Comparison of ENCODE assay signal across 8 cellular contexts in genomic region chr18:3012920-3013810, GRCh38. TPM values are rescaled to one million over a fixed set of nuclear protein-coding genes. Genes with fewer than 3 reads are reported as not detected.
A peak's percentile ranks its signal among the peaks of the same experiment; 100 is the strongest.
DNase-seq lines count a peak whose midpoint lies in the region; ATAC-seq and TF ChIP-seq lines count a peak whose summit lies in the region.

Gene LPIN2 (minus strand): TSS chr18:3013144. CDS start chr18:2960840, 52,304 bp downstream.

- H3K4me1 Mint-ChIP-seq in activated T-helper 2 cell treated with anti-CD3 and anti-CD28 coated beads, Interferon-gamma antibody, Interleukin-2, Interleukin-4, amounts not matched to agents 10 μg/mL and 5 μg/mL and 100 μg/mL, durations not matched to agents 14 hours and 24 hours and 36 hours (ENCODE audit: low read depth), result peaks cover 58% of the 10 kb centered on the region
- H3K4me1 Mint-ChIP-seq in naive thymus-derived CD8-positive, alpha-beta T cell, result peaks cover 31 to 72% (median 63%) of the 10 kb centered on the region in 4 donors
- H3K4me1 Mint-ChIP-seq in stimulated activated naive B cell treated with anti-CD40 and anti-IgM and Interleukin-4, amounts not matched to agents 10 μg/mL and 1 μg/mL and 100 μg/mL, for 72 hours, result peaks cover 33 to 61% of the 10 kb centered on the region in 2 donors

- peak within 1 kb of the TSS; percentile 92 for H3K27ac Mint-ChIP-seq in activated T-helper 2 cell treated with anti-CD3 and anti-CD28 coated beads, Interferon-gamma antibody, Interleukin-2, Interleukin-4, amounts not matched to agents 10 μg/mL and 5 μg/mL and 100 μg/mL, durations not matched to agents 14 hours and 24 hours and 36 hours
- H3K27ac Mint-ChIP-seq in naive thymus-derived CD8-positive, alpha-beta T cell, result peak within 1 kb of the TSS; percentile 87 to 97 (median 96)
- peak within 1 kb of the TSS; percentile 94 for H3K27ac Mint-ChIP-seq in stimulated activated naive B cell treated with anti-CD40 and anti-IgM and Interleukin-4, amounts not matched to agents 10 μg/mL and 1 μg/mL and 100 μg/mL, for 72 hours

- H3K9me3 ChIP-seq in Loucy (ENCODE audit: insufficient read depth, low read depth, low read length) (no peaks in the 10 kb centered on the region), RWPE2 (ENCODE audit: severe bottlenecking) (no peaks in the 10 kb centered on the region)

- H3K36me3 Mint-ChIP-seq in activated T-helper 2 cell treated with anti-CD3 and anti-CD28 coated beads, Interferon-gamma antibody, Interleukin-2, Interleukin-4, amounts not matched to agents 10 μg/mL and 5 μg/mL and 100 μg/mL, durations not matched to agents 14 hours and 24 hours and 36 hours (ENCODE audit: low read depth), result peaks cover 35% of the 10 kb centered on the region
- H3K36me3 Mint-ChIP-seq in naive thymus-derived CD8-positive, alpha-beta T cell, result peaks cover 0 to 21% (median 2%) of the 10 kb centered on the region in 3 donors
- H3K36me3 Mint-ChIP-seq in stimulated activated naive B cell treated with anti-CD40 and anti-IgM and Interleukin-4, amounts not matched to agents 10 μg/mL and 1 μg/mL and 100 μg/mL, for 72 hours, result peaks cover 9 to 19% of the 10 kb centered on the region in 2 donors

- H3K4me1 ChIP-seq in Loucy (ENCODE audit: insufficient read depth, low read length, poor library complexity, severe bottlenecking), result peaks cover 75% of the 10 kb centered on the region
- peaks cover 21% of the 10 kb centered on the region for H3K4me1 ChIP-seq in RWPE2 (ENCODE audit: insufficient read depth, poor library complexity, severe bottlenecking)

- H3K79me2 ChIP-seq in Loucy (ENCODE audit: insufficient read depth, low read length), result peaks cover 44% of the 10 kb centered on the region

- H3K36me3 ChIP-seq in H7 (replicated peaks; ENCODE audit: control insufficient read depth, insufficient read depth, low read length) (peaks cover 1% of the 10 kb centered on the region), Loucy (ENCODE audit: insufficient read depth, low read length) (no peaks in the 10 kb centered on the region), RWPE2 (ENCODE audit: low read depth) (peaks cover 8% of the 10 kb centered on the region)

- H3K9me3 Mint-ChIP-seq in activated T-helper 2 cell treated with anti-CD3 and anti-CD28 coated beads, Interferon-gamma antibody, Interleukin-2, Interleukin-4, amounts not matched to agents 10 μg/mL and 5 μg/mL and 100 μg/mL, durations not matched to agents 14 hours and 24 hours and 36 hours, result no peaks in the 10 kb centered on the region
- no peaks in the 10 kb centered on the region for H3K9me3 Mint-ChIP-seq in naive thymus-derived CD8-positive, alpha-beta T cell
- H3K9me3 Mint-ChIP-seq in stimulated activated naive B cell treated with anti-CD40 and anti-IgM and Interleukin-4, amounts not matched to agents 10 μg/mL and 1 μg/mL and 100 μg/mL, for 72 hours, result no peaks in the 10 kb centered on the region

- POLR2A ChIA-PET in naive thymus-derived CD8-positive, alpha-beta T cell (lab: Charles Lee), result interaction anchor here (0.6 to 3.6 kb wide), 6 partner anchors 12 to 234 kb away, joined by 3 to 30 read pairs (median 4); partner anchors contain the start of gene MYL12A

- H2AFZ ChIP-seq in Loucy (ENCODE audit: low read length), result peak within 1 kb of the TSS; percentile 64

- no peaks in the 10 kb centered on the region for H3F3A ChIP-seq in Loucy (ENCODE audit: low read depth)

- intact Hi-C loops in activated T-helper 2 cell treated with anti-CD3 and anti-CD28 coated beads, Interferon-gamma antibody, Interleukin-2, Interleukin-4, amounts not matched to agents 10 μg/mL and 5 μg/mL and 100 μg/mL, durations not matched to agents 14 hours and 24 hours and 36 hours (cut with micrococcal nuclease), result loop anchor here (1.0 to 5.0 kb wide), 5 partner anchors 18 to 234 kb away; partner anchors contain the start of gene MYL12A

- peak within 1 kb of the TSS; percentile 67 for H3K4me3 ChIP-seq in H7 (ENCODE audit: insufficient read depth, low read depth, low read length)
- peak within 1 kb of the TSS; percentile 81 for H3K4me3 ChIP-seq in Loucy (ENCODE audit: low read length, poor library complexity, severe bottlenecking)
- peak within 1 kb of the TSS; percentile 97 for H3K4me3 ChIP-seq in RWPE2 (ENCODE audit: severe bottlenecking)
- peak within 1 kb of the TSS; percentile 62 for H3K4me3 ChIP-seq in fibroblast of mammary gland (ENCODE audit: control insufficient read depth, low read depth, low read length)

- H3K9ac ChIP-seq in Loucy (ENCODE audit: low read depth, low read length, poor library complexity, severe bottlenecking), result peak within 1 kb of the TSS; percentile 75

- no peaks in the 10 kb centered on the region for H3K27me3 ChIP-seq in H7 (ENCODE audit: control insufficient read depth, insufficient read depth, low read length)
- no peaks in the 10 kb centered on the region for H3K27me3 ChIP-seq in Loucy (ENCODE audit: insufficient read depth, low read length, poor library complexity, severe bottlenecking)
- no peaks in the 10 kb centered on the region for H3K27me3 ChIP-seq in RWPE2 (ENCODE audit: insufficient read depth, poor library complexity, severe bottlenecking)

- peak within 1 kb of the TSS; percentile 99 for H3K4me2 ChIP-seq in Loucy (ENCODE audit: low read depth, low read length, poor library complexity, severe bottlenecking)

- ATAC-seq in RWPE2 (ENCODE audit: low read depth), result peak; percentile 64
- peak; percentile 82 to 90 for ATAC-seq in naive thymus-derived CD8-positive, alpha-beta T cell
- peak; percentile 89 to 91 for ATAC-seq in stimulated activated naive B cell treated with anti-CD40 and anti-IgM and Interleukin-4, amounts not matched to agents 10 μg/mL and 1 μg/mL and 100 μg/mL, for 72 hours (replicated peaks)

- peaks cover 23% of the 10 kb centered on the region for H4K20me1 ChIP-seq in Loucy (ENCODE audit: insufficient read depth, low read length, poor library complexity, severe bottlenecking)

- H3K27ac ChIP-seq in RWPE2 (ENCODE audit: poor library complexity, severe bottlenecking), result peak within 1 kb of the TSS; percentile 62

- no peaks in the 10 kb centered on the region for H3K27me3 Mint-ChIP-seq in activated T-helper 2 cell treated with anti-CD3 and anti-CD28 coated beads, Interferon-gamma antibody, Interleukin-2, Interleukin-4, amounts not matched to agents 10 μg/mL and 5 μg/mL and 100 μg/mL, durations not matched to agents 14 hours and 24 hours and 36 hours (ENCODE audit: low read depth)
- H3K27me3 Mint-ChIP-seq in naive thymus-derived CD8-positive, alpha-beta T cell, result no peaks in the 10 kb centered on the region
- H3K27me3 Mint-ChIP-seq in stimulated activated naive B cell treated with anti-CD40 and anti-IgM and Interleukin-4, amounts not matched to agents 10 μg/mL and 1 μg/mL and 100 μg/mL, for 72 hours, result no peaks in the 10 kb centered on the region

- H3K4me3 Mint-ChIP-seq in activated T-helper 2 cell treated with anti-CD3 and anti-CD28 coated beads, Interferon-gamma antibody, Interleukin-2, Interleukin-4, amounts not matched to agents 10 μg/mL and 5 μg/mL and 100 μg/mL, durations not matched to agents 14 hours and 24 hours and 36 hours (ENCODE audit: low read depth), result peak within 1 kb of the TSS; percentile 97
- peak within 1 kb of the TSS; percentile 83 to 98 (median 93) for H3K4me3 Mint-ChIP-seq in naive thymus-derived CD8-positive, alpha-beta T cell
- H3K4me3 Mint-ChIP-seq in stimulated activated naive B cell treated with anti-CD40 and anti-IgM and Interleukin-4, amounts not matched to agents 10 μg/mL and 1 μg/mL and 100 μg/mL, for 72 hours, result peak within 1 kb of the TSS; percentile 86 to 91

- peak; percentile 97 for DNase-seq in ELF-1 (ENCODE audit: low read depth, low spot score)
- peak; percentile 98 for DNase-seq in H7
- peak; percentile 83 for DNase-seq in RWPE2 (ENCODE audit: low spot score)
- peak; percentile 96 for DNase-seq in activated T-helper 2 cell treated with anti-CD3 and anti-CD28 coated beads, Interferon-gamma antibody, Interleukin-2, Interleukin-4, amounts not matched to agents 10 μg/mL and 5 μg/mL and 100 μg/mL, durations not matched to agents 14 hours and 24 hours and 36 hours (ENCODE audit: low spot score)
- DNase-seq in fibroblast of mammary gland (ENCODE audit: low read depth), result peak; percentile 96
- peak; percentile 90 to 98 (median 97) for DNase-seq in naive thymus-derived CD8-positive, alpha-beta T cell
- DNase-seq in stimulated activated naive B cell treated with anti-CD40 and anti-IgM and Interleukin-4, amounts not matched to agents 10 μg/mL and 1 μg/mL and 100 μg/mL, for 72 hours, result peak; percentile 95

- no peaks in the 10 kb centered on the region for H3K9me2 ChIP-seq in Loucy (replicated peaks; ENCODE audit: low read depth, low read length)

- TF ChIP-seq CTCF in Loucy (conservative IDR thresholded peaks at IDR 0.05; ENCODE audit: low read length) (no peak), RWPE2 (IDR thresholded peaks at IDR 0.05; ENCODE audit: poor library complexity, severe bottlenecking) (no peak), fibroblast of mammary gland (conservative IDR thresholded peaks at IDR 0.05; ENCODE audit: control insufficient read depth, insufficient read depth, low read depth, low read length) (no peak)

RNA-seq across cellular contexts. Expression of gene LPIN2, which starts in this region (rescaled TPM):
- total RNA-seq in H7 (2014; rRNA removed; shearing (Covaris generic)), result 10.8 and 11.8 TPM in 2 replicates
- 87.9 and 95.9 TPM in 2 replicates for total RNA-seq in activated T-helper 2 cell treated with anti-CD3 and anti-CD28 coated beads, Interferon-gamma antibody, Interleukin-2, Interleukin-4, amounts not matched to agents 10 μg/mL and 5 μg/mL and 100 μg/mL, durations not matched to agents 14 hours and 24 hours and 36 hours
- total RNA-seq in naive thymus-derived CD8-positive, alpha-beta T cell, result 10 to 100 TPM; 57.4 to 59.6 TPM
- 10 to 100 TPM; 38.6 to 54.9 (median 50.8) TPM for polyA plus RNA-seq in naive thymus-derived CD8-positive, alpha-beta T cell

Comparison
In these comparisons a context has a peak if more than half of its experiments do, and no peak if none do; other contexts are left out.
1. Peak in every context shown above with its lines: DNase-seq, ATAC-seq, H3K4me3 ChIP-seq and H3K27ac ChIP-seq.